ENCODE assay signal across 11 cellular contexts in genomic region chr11:6259638-6260019, GRCh38. TPM values are rescaled to one million over a fixed set of nuclear protein-coding genes. Genes with fewer than 3 reads are reported as not detected.
DNase-seq lines count a peak whose midpoint lies in the region; ATAC-seq, FAIRE-seq and TF ChIP-seq lines count a peak whose summit lies in the region.
"Had no signal": no experiment of that assay in that cellular context is flagged by ENCODE, and none has a peak within 500 bp of the region (broad histone marks: within the 10 kb centered on the region; RNA-seq: fewer than 3 reads in every experiment).

Gene CCKBR (plus strand): TSS chr11:6259838. CDS start chr11:6259929, 91 bp downstream.

- H3K27ac ChIP-seq in A549: peak within 1 kb of the TSS in 1 of 2 experiments; percentile 49; a peak in 2 of 6 replicates
- H3K27ac ChIP-seq in suprapubic skin: no peak within 1 kb of the TSS

- TF ChIP-seq RAD21 in A549 (conservative IDR thresholded peaks at IDR 0.05 in 1 of 2, IDR thresholded peaks at IDR 0.05 in 1 of 2): no peak

- DNase-seq in A549 (ENCODE audit: low read depth in 1 of 2, low spot score in 1 of 2) (no peak), NCI-H2171 (lab: John Stamatoyannopoulos, UW) (peak; percentile 16), astrocyte of the cerebellum (ENCODE audit: low read depth) (no peak), left lobe of liver (ENCODE audit: low spot score) (no peak), suprapubic skin (ENCODE audit: low spot score in 2 of 2) (no peak), SHP77 (lab: John Stamatoyannopoulos, UW) (no peak), foreskin melanocyte (no peak)

- no peak for FAIRE-seq in A549 (lab: Jason Lieb, UNC)
- FAIRE-seq: G401.6 had no signal

- CTCF ChIA-PET in A549 (lab: Yijun Ruan, JAX): interaction anchor here (1.3 to 3.1 kb wide), 5 partner anchors 8 to 103 kb away, joined by 3 to 18 read pairs (median 6); no protein-coding TSS in a partner anchor

- H3K4me3 ChIP-seq in A549 (peak within 1 kb of the TSS; percentile 47), astrocyte of the cerebellum (ENCODE audit: low read depth, low read length) (peak within 1 kb of the TSS; percentile 13), suprapubic skin (peak within 1 kb of the TSS; percentile 56)

- POLR2A ChIA-PET in A549 (lab: Yijun Ruan, JAX): no interaction called here

- in situ Hi-C loops in astrocyte of the cerebellum (cut with HindIII; ENCODE audit: low sequenced_read_pairs): loop anchor here (10.0 kb wide), 1 partner anchor 85 kb away; no protein-coding TSS in a partner anchor

- H3K27me3 ChIP-seq in suprapubic skin: peaks cover 39% of the 10 kb centered on the region

- peak within 1 kb of the TSS; percentile 97 for H3K4me2 ChIP-seq in A549

- 0% methylated on average over 6 of the region's 35 CpGs for WGBS in A549 (ENCODE audit: missing lambda C conversion rate)
- under 1% methylated on average over 25 of the region's 35 CpGs for WGBS in suprapubic skin

- H3K9me3 ChIP-seq in A549 (no peaks in the 10 kb centered on the region; the same call in 2 of the 3 replicates), suprapubic skin (no peaks in the 10 kb centered on the region)

- H3K4me1 ChIP-seq in A549: no peaks in the 10 kb centered on the region; the same call in 2 of the 3 replicates
- H3K4me1 ChIP-seq in suprapubic skin: peaks cover 20% of the 10 kb centered on the region

- TF ChIP-seq EP300 in A549 (IDR thresholded peaks at IDR 0.05) (no peak), suprapubic skin (IDR thresholded peaks at IDR 0.05) (no peak)

- no peaks in the 10 kb centered on the region for H3K36me3 ChIP-seq in suprapubic skin

- TF ChIP-seq CTCF in A549 (IDR thresholded peaks at IDR 0.05): no peak
- TF ChIP-seq CTCF in astrocyte of the cerebellum (IDR thresholded peaks at IDR 0.05; ENCODE audit: low read depth, low read length, missing control alignments): no peak
- TF ChIP-seq CTCF in suprapubic skin (IDR thresholded peaks at IDR 0.05): no peak

- TF ChIP-seq POLR2A in A549 (IDR thresholded peaks at IDR 0.05; ENCODE audit: low read length) (no peak), suprapubic skin (IDR thresholded peaks at IDR 0.05) (no peak)

- peak; percentile 35 to 60; a peak in 5 of 6 replicates for ATAC-seq in A549
- peak; percentile 48 for ATAC-seq in left lobe of liver
- ATAC-seq in GM21529 (IDR thresholded peaks at IDR 0.05; ENCODE audit: unreplicated experiment): no peak

TF ChIP-seq in A549, 52 proteins besides CTCF, POLR2A, EP300 and RAD21:
- TF ChIP-seq REST (IDR thresholded peaks at IDR 0.05) (no peak), EHF (CRISPR knock-in tag; IDR thresholded peaks at IDR 0.05) (no peak), NFE2L2 (conservative IDR thresholded peaks at IDR 0.05; ENCODE audit: low read length) (no peak), CHD2 (IDR thresholded peaks at IDR 0.05; ENCODE audit: low read length, partially characterized antibody) (no peak), HOXB13 (CRISPR knock-in tag; IDR thresholded peaks at IDR 0.05; ENCODE audit: low read depth) (no peak), ZNF302 (CRISPR knock-in tag; IDR thresholded peaks at IDR 0.05) (no peak), ELK1 (IDR thresholded peaks at IDR 0.05; ENCODE audit: low read depth, low read length) (no peak), RFX5 (IDR thresholded peaks at IDR 0.05) (no peak), GATA3 (IDR thresholded peaks at IDR 0.05; ENCODE audit: borderline replicate concordance) (no peak), BCL3 (IDR thresholded peaks at IDR 0.05) (no peak), CBX2 (IDR thresholded peaks at IDR 0.05; ENCODE audit: borderline replicate concordance, low read depth) (no peak), FOSB (CRISPR knock-in tag; IDR thresholded peaks at IDR 0.05) (no peak), CBX8 (IDR thresholded peaks at IDR 0.05) (no peak), MAX (IDR thresholded peaks at IDR 0.05) (no peak), FOXS1 (CRISPR knock-in tag; IDR thresholded peaks at IDR 0.05) (no peak)
- TF ChIP-seq, protein P1, sequence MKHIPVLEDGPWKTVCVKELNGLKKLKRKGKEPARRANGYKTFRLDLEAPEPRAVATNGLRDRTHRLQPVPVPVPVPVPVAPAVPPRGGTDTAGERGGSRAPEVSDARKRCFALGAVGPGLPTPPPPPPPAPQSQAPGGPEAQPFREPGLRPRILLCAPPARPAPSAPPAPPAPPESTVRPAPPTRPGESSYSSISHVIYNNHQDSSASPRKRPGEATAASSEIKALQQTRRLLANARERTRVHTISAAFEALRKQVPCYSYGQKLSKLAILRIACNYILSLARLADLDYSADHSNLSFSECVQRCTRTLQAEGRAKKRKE (CRISPR knock-in tag; IDR thresholded peaks at IDR 0.05; ENCODE audit: low read depth): no peak
- TF ChIP-seq, protein P2, sequence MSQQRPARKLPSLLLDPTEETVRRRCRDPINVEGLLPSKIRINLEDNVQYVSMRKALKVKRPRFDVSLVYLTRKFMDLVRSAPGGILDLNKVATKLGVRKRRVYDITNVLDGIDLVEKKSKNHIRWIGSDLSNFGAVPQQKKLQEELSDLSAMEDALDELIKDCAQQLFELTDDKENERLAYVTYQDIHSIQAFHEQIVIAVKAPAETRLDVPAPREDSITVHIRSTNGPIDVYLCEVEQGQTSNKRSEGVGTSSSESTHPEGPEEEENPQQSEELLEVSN (IDR thresholded peaks at IDR 0.05; ENCODE audit: borderline replicate concordance, low read depth): no peak

RNA-seq across cellular contexts. Expression of gene CCKBR, which starts in this region (rescaled TPM):
- polyA plus RNA-seq in A549 (2011; rRNA removed) (not detected in 2 replicates), A549 (2017; fragmentation: RNase III; extraction: RNeasy Plus Mini Kit Qiagen cat#74134 plus additional on column Dnase treatment) (not detected in 3 replicates)
- polyA plus RNA-seq in A549 (2012; cell fraction: cytosol; rRNA removed): not detected in 2 replicates
- 0.07 TPM in 1 of 2 replicates, not detected in the other for polyA plus RNA-seq in A549 (2012; cell fraction: nucleus; rRNA removed)
- polyA minus RNA-seq in A549 (2011; rRNA and poly(A)+ RNA removed): not detected in 2 replicates
- total RNA-seq in left lobe of liver (not detected), suprapubic skin (1 to 10 TPM in 1 of 4 donors, under 1 TPM in 1, not detected in 2; 0.25 to 3.0 TPM)
- total RNA-seq: myocyte, SK-MEL-5 had no signal

Comparison
In these comparisons a context has a peak if more than half of its experiments do, and no peak if none do; other contexts are left out.
1. Peak in ATAC-seq, H3K4me3 ChIP-seq and H3K4me2 ChIP-seq in A549; RNA of the gene not detected or under 1 TPM.
2. Peak in ATAC-seq in left lobe of liver; RNA of the gene not detected or under 1 TPM.